Comparison of ENCODE assay signal across 17 cellular contexts in genomic region chr3:46895761-46896160, GRCh38. TPM values are rescaled to one million over a fixed set of nuclear protein-coding genes. Genes with fewer than 3 reads are reported as not detected.
DNase-seq lines count a peak whose midpoint lies in the region; ATAC-seq and TF ChIP-seq lines count a peak whose summit lies in the region.
"Had no signal": no experiment of that assay in that cellular context is flagged by ENCODE, and none has a peak within 500 bp of the region (broad histone marks: within the 10 kb centered on the region; RNA-seq: fewer than 3 reads in every experiment).

No MANE protein-coding gene starts in this region.

- DNase-seq in left ventricle myocardium inferior (peak; percentile 7), right atrium auricular region (ENCODE audit: low spot score) (no peak), right cardiac atrium (peak; percentile 10 to 53 (median 42)), posterior vena cava (ENCODE audit: low spot score) (peak; percentile 68), NCI-H2107 treated with DMSO at 0.1 percent for 48 hours (lab: John Stamatoyannopoulos, UW; ENCODE audit: unreplicated experiment) (no peak), kidney tubule cell (ENCODE audit: low spot score) (no peak)
- no peak for DNase-seq in activated CD4-positive, alpha-beta T cell treated with anti-CD3 and anti-CD28 coated beads for 4 hours
- DNase-seq: COR-L47, DMS153, DMS79 treated with DMSO at 0.1 percent for 48 hours, H9 had no signal

- TF ChIP-seq CTCF in left ventricle myocardium inferior (IDR thresholded peaks at IDR 0.05; ENCODE audit: borderline replicate concordance): no peak
- no peak for TF ChIP-seq CTCF in right atrium auricular region (IDR thresholded peaks at IDR 0.05)

- H3K4me3 ChIP-seq in left ventricle myocardium inferior: no peak overlapping the region
- no peak overlapping the region for H3K4me3 ChIP-seq in right atrium auricular region
- H3K4me3 ChIP-seq in right cardiac atrium (ENCODE audit: low read length): no peak overlapping the region
- H3K4me3 ChIP-seq: A549, GM23338 had no signal

- H3K27ac ChIP-seq in left ventricle myocardium inferior (replicated peaks) (peak overlapping the region; percentile 19), right atrium auricular region (no peak overlapping the region), right cardiac atrium (ENCODE audit: low read length) (no peak overlapping the region)
- H3K27ac ChIP-seq: A549, C4-2B had no signal

- peaks cover 64% of the 10 kb centered on the region for H3K4me1 ChIP-seq in left ventricle myocardium inferior
- H3K4me1 ChIP-seq in right atrium auricular region: peaks cover 0 to 41% of the 10 kb centered on the region in 2 donors
- peaks cover 14% of the 10 kb centered on the region for H3K4me1 ChIP-seq in right cardiac atrium (ENCODE audit: control insufficient read depth, insufficient read depth, low read length)
- H3K4me1 ChIP-seq: BE2C had no signal

- intact Hi-C loops in left ventricle myocardium inferior (cut with micrococcal nuclease) (loop anchor here (5.0 kb wide), 1 partner anchor 33 kb away; the partner anchor contains the start of gene MYL3), right cardiac atrium (cut with DNase I) (loop anchor here (2.0 to 5.0 kb wide), 4 partner anchors 29 to 191 kb away; partner anchors contain the start of gene MYL3 (in 1 of the 4)), posterior vena cava (cut with DNase I) (loop anchor here in 1 of 2 donors (5.0 kb wide), 2 partner anchors 33 to 188 kb away; partner anchors contain the start of gene MYL3)

- no peak for ATAC-seq in right cardiac atrium
- ATAC-seq: GM23338 had no signal

- H3K36me3 ChIP-seq in left ventricle myocardium inferior: no peaks in the 10 kb centered on the region
- H3K36me3 ChIP-seq in right atrium auricular region: no peaks in the 10 kb centered on the region
- H3K36me3 ChIP-seq: BE2C had no signal

- H3K27me3 ChIP-seq in left ventricle myocardium inferior (ENCODE audit: low read depth) (peaks cover 28% of the 10 kb centered on the region), right atrium auricular region (no peaks in the 10 kb centered on the region), right cardiac atrium (ENCODE audit: control insufficient read depth, insufficient read depth) (no peaks in the 10 kb centered on the region)
- H3K27me3 ChIP-seq: BE2C had no signal

- 64% methylated on average over 4 of the region's 4 CpGs for WGBS in right cardiac atrium

- H3K9me3 ChIP-seq in left ventricle myocardium inferior (replicated peaks) (no peaks in the 10 kb centered on the region), right atrium auricular region (no peaks in the 10 kb centered on the region), right cardiac atrium (ENCODE audit: control insufficient read depth, low read length) (no peaks in the 10 kb centered on the region)
- H3K9me3 ChIP-seq: A549, BE2C had no signal

RNA-seq across cellular contexts. Expression of gene PTH1R, which starts 18.2 kb away (rescaled TPM):
- total RNA-seq in left ventricle myocardium inferior (6.4 TPM), right atrium auricular region (10 to 100 TPM in 1 of 2 donors, 1 to 10 TPM in 1; 7.2 to 10.1 TPM), right cardiac atrium (10 to 100 TPM in 3 of 4 donors, 1 to 10 TPM in 1; 9.3 to 15.6 (median 12.6) TPM), posterior vena cava (10 to 100 TPM in 1 of 2 donors, 1 to 10 TPM in 1; 5.8 to 17.9 TPM)
- polyA plus RNA-seq in right cardiac atrium: 18.5 TPM
- total RNA-seq: CD4-positive, alpha-beta memory T cell had no signal
- polyA plus RNA-seq: CD4-positive, alpha-beta memory T cell had no signal

RNA-seq across cellular contexts. Expression of gene MYL3, which starts 32.5 kb away (rescaled TPM):
- total RNA-seq in left ventricle myocardium inferior (7,440 TPM), right atrium auricular region (100 to 1,000 TPM; 208 to 223 TPM), right cardiac atrium (100 to 1,000 TPM in 3 of 4 donors, 10 to 100 TPM in 1; 42.7 to 442 (median 293) TPM), posterior vena cava (1 to 10 TPM; 3.2 to 5.9 TPM)
- 1,012 TPM for polyA plus RNA-seq in right cardiac atrium
- total RNA-seq: CD4-positive, alpha-beta memory T cell; GM23338 had no signal
- polyA plus RNA-seq: AG04450; CD4-positive, alpha-beta memory T cell; GM23338 had no signal

Comparison
In these comparisons a context has a peak if more than half of its experiments do, and no peak if none do; other contexts are left out.
1. DNase-seq: peak in left ventricle myocardium inferior (single experiment), right cardiac atrium (3 of 3) and posterior vena cava (single experiment); none in right atrium auricular region (single experiment), NCI-H2107 treated with DMSO at 0.1 percent for 48 hours (single experiment), kidney tubule cell (single experiment) and activated CD4-positive, alpha-beta T cell treated with anti-CD3 and anti-CD28 coated beads for 4 hours (0 of 2).
2. RNA of gene MYL3, which starts 32.5 kb away (total RNA-seq): 7,440 TPM in left ventricle myocardium inferior (single experiment); 42.7 to 442 TPM in right cardiac atrium, 208 to 223 TPM in right atrium auricular region and 3.2 to 5.9 TPM in posterior vena cava; every median in the first group is over 10 times any median in the second.